In the genomic region with DNA sequence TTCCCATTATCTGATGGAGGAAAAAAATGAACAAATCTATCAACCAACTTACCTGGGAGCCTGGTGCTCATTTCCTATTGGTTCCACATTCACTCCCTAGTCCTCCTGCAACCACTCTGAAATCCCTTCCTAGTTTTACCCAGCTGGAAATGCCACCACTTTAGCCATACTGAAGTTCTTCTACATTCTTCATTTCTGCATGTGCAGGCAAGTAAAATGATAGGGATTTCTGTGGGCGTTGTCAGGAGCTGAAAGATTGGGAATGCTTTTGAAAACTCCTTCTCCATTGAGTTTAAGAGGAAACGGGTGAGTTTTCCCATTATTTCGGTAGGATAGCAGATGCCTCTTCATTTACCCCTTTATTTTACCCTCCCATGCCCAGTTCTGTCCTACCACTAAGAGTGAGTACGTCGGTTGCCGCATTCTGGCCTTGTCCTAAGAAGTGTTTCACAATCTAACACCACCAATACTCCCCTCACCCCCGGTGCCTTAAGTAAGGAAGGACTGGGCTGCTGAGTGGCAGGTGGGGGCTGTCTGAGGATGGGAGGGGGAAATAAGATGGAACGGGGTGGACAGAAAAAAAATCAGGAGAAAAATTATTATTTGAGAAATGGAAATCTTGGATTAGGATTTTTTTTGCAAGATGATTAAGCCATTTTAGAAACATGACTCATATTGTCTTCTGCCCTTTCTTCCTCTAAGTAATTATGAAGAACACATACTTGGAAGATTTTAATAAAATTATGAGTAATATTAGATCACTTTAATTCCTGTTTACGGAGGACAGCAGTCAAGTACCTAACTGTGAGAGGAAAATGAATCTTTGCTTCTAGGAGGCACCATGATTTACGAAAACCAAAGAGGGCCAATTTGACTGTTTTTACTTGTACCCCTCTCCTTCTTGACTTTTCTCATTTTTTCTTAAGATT, we compare ENCODE assay signal across 1 cellular context.
A peak's percentile ranks its signal among the peaks of the same experiment; 100 is the strongest.
TF ChIP-seq lines count a peak whose summit lies in the region.

No MANE protein-coding gene starts in this region.

TF ChIP-seq in K562, 482 proteins besides CTCF, POLR2A, EP300 and RAD21:
- peak; percentile 55; the same call in 1 of the 2 replicates for TF ChIP-seq ATF3 (IDR thresholded peaks at IDR 0.05)
- TF ChIP-seq ATF3 (CRISPR knock-in tag; conservative IDR thresholded peaks at IDR 0.05) = no peak
- TF ChIP-seq FOSL1 (tag; conservative IDR thresholded peaks at IDR 0.05) = peak; percentile 68
- TF ChIP-seq KDM5B (IDR thresholded peaks at IDR 0.05; ENCODE audit: insufficient replicate concordance, low read depth, low read length) = no peak
- no peak for TF ChIP-seq NFE2 (IDR thresholded peaks at IDR 0.05; ENCODE audit: low read depth)
- TF ChIP-seq PHB2 (IDR thresholded peaks at IDR 0.05; ENCODE audit: low read depth) = no peak
- TF ChIP-seq NR3C1 (CRISPR knock-in tag; IDR thresholded peaks at IDR 0.05) = no peak
- TF ChIP-seq MNT (conservative IDR thresholded peaks at IDR 0.05) = no peak
- TF ChIP-seq CEBPB (tag; IDR thresholded peaks at IDR 0.05) = peak; percentile 70
